ENCODE assay signal across 17 cellular contexts in the genomic region with DNA sequence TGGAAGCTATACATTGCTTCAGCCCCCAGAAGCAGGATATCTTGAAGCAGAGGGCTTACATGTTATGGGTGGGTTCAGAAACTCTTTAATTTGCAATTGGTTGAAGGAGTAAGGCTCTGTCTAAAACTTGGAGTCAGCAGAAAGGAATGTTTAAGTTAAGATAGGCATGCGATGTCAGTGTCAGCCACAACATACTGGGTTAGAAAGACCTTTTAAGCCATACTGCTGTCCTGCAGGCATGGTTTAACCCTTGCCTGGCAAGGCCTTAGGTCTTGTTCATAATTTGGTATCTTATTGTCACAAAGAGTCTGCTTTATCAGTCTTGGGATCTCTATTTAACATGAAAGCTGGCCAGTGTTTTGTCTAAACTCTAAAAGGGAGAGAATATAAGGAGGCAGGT.
DNase-seq lines count a peak whose midpoint lies in the region; ATAC-seq and TF ChIP-seq lines count a peak whose summit lies in the region.
"Had no signal": no experiment of that assay in that cellular context is flagged by ENCODE, and none has a peak within 500 bp of the region (broad histone marks: within the 10 kb centered on the region; RNA-seq: fewer than 3 reads in every experiment).

No MANE protein-coding gene starts in this region.

- DNase-seq in Daoy (ENCODE audit: low read depth): peak; percentile 9
- peak; percentile 62 for DNase-seq in NCI-H226
- peak; percentile 10 for DNase-seq in fibroblast of pulmonary artery (ENCODE audit: low read depth)
- DNase-seq in AG08395 (ENCODE audit: low spot score): no peak
- no peak for DNase-seq in stimulated activated naive CD4-positive, alpha-beta T cell treated with Interleukin-2 at 50 U/mL for 16 hours (lab: John Stamatoyannopoulos, UW)
- DNase-seq in NCI-H748 (lab: John Stamatoyannopoulos, UW; ENCODE audit: unreplicated experiment): no peak
- DNase-seq: CD8-positive, alpha-beta memory T cell; DMS 273 treated with DMSO at 0.1 percent for 48 hours; HCEC 1CT; NCI-H1417; NCI-H187 treated with DMSO at 0.1 percent for 48 hours; NCI-H526 treated with DMSO at 0.1 percent for 48 hours; NK-92 treated with Interleukin-12 subunit alpha and Interleukin-12 subunit beta, amount 100 ng/mL, for 24 hours; RPMI8226 had no signal

- no peaks in the 10 kb centered on the region for H3K9me3 ChIP-seq in mesodermal cell (ENCODE audit: control insufficient read depth, low read length)

- peaks cover 16% of the 10 kb centered on the region for H3K4me1 ChIP-seq in mesodermal cell (ENCODE audit: control insufficient read depth, insufficient read depth, low read length, poor library complexity, severe bottlenecking)

- H3K4me3 ChIP-seq in fibroblast of pulmonary artery (replicated peaks; ENCODE audit: low read depth, low read length) (no peak overlapping the region), mesodermal cell (ENCODE audit: extremely low read depth, insufficient read depth, low read length, poor library complexity, severe bottlenecking) (no peak overlapping the region)
- H3K4me3 ChIP-seq: BLaER1 treated with 17β-estradiol and CSF1 and Interleukin-3, amounts not matched to agents 10 nM and 100 nM had no signal

- ATAC-seq in GM19035 (IDR thresholded peaks at IDR 0.05; ENCODE audit: unreplicated experiment): no peak

- 7 to 8% methylated on average over 1 of the region's 1 CpG for WGBS in mesodermal cell (ENCODE audit: insufficient coverage in 2 of 2), 2 experiments

- no peak for TF ChIP-seq CTCF in fibroblast of pulmonary artery (IDR thresholded peaks at IDR 0.05; ENCODE audit: low read length, missing control alignments)

- H3K27ac ChIP-seq in mesodermal cell (ENCODE audit: low read depth, low read length, severe bottlenecking): peak overlapping the region; percentile 82
- H3K27ac ChIP-seq: BLaER1 treated with 17β-estradiol and CSF1 and Interleukin-3, amounts not matched to agents 10 nM and 100 nM had no signal

- H3K36me3 ChIP-seq in mesodermal cell (ENCODE audit: control insufficient read depth, insufficient read depth, low read length): no peaks in the 10 kb centered on the region
- H3K36me3 ChIP-seq: BLaER1 treated with 17β-estradiol and CSF1 and Interleukin-3, amounts not matched to agents 10 nM and 100 nM had no signal

Comparison
In these comparisons a context has a peak if more than half of its experiments do, and no peak if none do; other contexts are left out.
1. DNase-seq: peak in Daoy (single experiment), NCI-H226 (single experiment) and fibroblast of pulmonary artery (single experiment); none in AG08395 (single experiment), stimulated activated naive CD4-positive, alpha-beta T cell treated with Interleukin-2 at 50 U/mL for 16 hours (single experiment) and NCI-H748 (single experiment).